ENCODE assay signal across 14 cellular contexts in the genomic region with DNA sequence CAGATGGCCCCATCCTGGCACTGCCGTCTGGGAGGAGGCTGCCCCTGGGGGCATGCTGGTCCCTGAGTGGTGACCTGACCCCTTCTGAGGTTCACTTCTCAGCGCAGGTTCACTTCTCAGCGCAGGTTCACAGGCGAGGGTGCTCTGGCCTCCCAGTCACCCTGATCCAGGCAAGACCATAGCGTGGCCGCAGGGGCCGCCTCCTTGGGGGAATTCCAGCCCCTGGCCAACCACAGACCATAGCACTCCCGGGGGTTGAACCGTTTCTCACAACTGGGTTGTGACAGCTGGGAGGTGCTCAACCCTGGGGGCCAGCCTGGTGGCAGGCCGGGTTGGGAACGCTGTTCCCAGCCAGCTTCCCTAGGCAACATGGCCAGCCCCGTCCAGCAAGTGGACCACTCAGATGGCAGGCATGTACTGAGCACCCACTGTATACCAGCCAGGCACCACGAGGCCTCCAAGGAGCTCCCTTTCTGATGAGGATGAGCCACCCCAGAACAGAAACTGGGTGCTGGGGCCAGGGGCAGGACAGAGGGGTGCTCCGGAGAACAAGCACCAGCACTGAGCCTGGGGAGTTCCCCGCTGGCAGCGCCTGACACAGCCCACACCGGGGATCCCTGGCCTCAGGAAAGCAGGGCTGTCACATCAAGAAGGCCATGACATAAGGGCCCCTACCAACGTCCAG. TPM values are rescaled to one million over a fixed set of nuclear protein-coding genes. Genes with fewer than 3 reads are reported as not detected.
DNase-seq lines count a peak whose midpoint lies in the region; ATAC-seq and TF ChIP-seq lines count a peak whose summit lies in the region.
"Had no signal": no experiment of that assay in that cellular context is flagged by ENCODE, and none has a peak within 500 bp of the region (broad histone marks: within the 10 kb centered on the region; RNA-seq: fewer than 3 reads in every experiment).

No MANE protein-coding gene starts in this region.

- no peaks in the 10 kb centered on the region for H3K36me3 Mint-ChIP-seq in T-helper 1 cell treated with Interleukin-12 subunit alpha and Interleukin-12 subunit beta and Interleukin-4 antibody, amounts not matched to agents 30 μg/mL and 1 μg/mL, for 36 hours (ENCODE audit: low read depth)
- no peaks in the 10 kb centered on the region for H3K36me3 Mint-ChIP-seq in nephron (ENCODE audit: low read depth)
- H3K36me3 Mint-ChIP-seq: naive B cell had no signal

- ATAC-seq in HG03135 (IDR thresholded peaks at IDR 0.05; ENCODE audit: unreplicated experiment) = no peak
- ATAC-seq: GM23338 had no signal

- H3K4me1 Mint-ChIP-seq in T-helper 1 cell treated with Interleukin-12 subunit alpha and Interleukin-12 subunit beta and Interleukin-4 antibody, amounts not matched to agents 30 μg/mL and 1 μg/mL, for 36 hours (ENCODE audit: low read depth) = peaks cover 38% of the 10 kb centered on the region
- H3K4me1 Mint-ChIP-seq in nephron = peaks cover 49% of the 10 kb centered on the region

- no peaks in the 10 kb centered on the region for H3K27me3 ChIP-seq in H7 (ENCODE audit: control insufficient read depth, insufficient read depth, low read length)

- no peaks in the 10 kb centered on the region for H3K27me3 Mint-ChIP-seq in T-helper 1 cell treated with Interleukin-12 subunit alpha and Interleukin-12 subunit beta and Interleukin-4 antibody, amounts not matched to agents 30 μg/mL and 1 μg/mL, for 36 hours (ENCODE audit: low read depth)
- no peaks in the 10 kb centered on the region for H3K27me3 Mint-ChIP-seq in nephron (ENCODE audit: low read depth)
- H3K27me3 Mint-ChIP-seq: naive B cell had no signal

- no peaks in the 10 kb centered on the region for H3K9me3 Mint-ChIP-seq in T-helper 1 cell treated with Interleukin-12 subunit alpha and Interleukin-12 subunit beta and Interleukin-4 antibody, amounts not matched to agents 30 μg/mL and 1 μg/mL, for 36 hours
- H3K9me3 Mint-ChIP-seq in nephron = no peaks in the 10 kb centered on the region
- H3K9me3 Mint-ChIP-seq: activated naive CD4-positive, alpha-beta T cell treated with anti-CD3 and anti-CD28 coated beads for 36 hours; GM23338; naive B cell had no signal

- TF ChIP-seq CTCF in nephron (IDR thresholded peaks at IDR 0.05; ENCODE audit: unreplicated experiment in 3 of 3) = no peak

- H3K4me3 ChIP-seq in H7 (ENCODE audit: insufficient read depth, low read depth, low read length) = no peak overlapping the region
- H3K4me3 ChIP-seq: GM23338 had no signal

- no peaks in the 10 kb centered on the region for H3K36me3 ChIP-seq in H7 (replicated peaks; ENCODE audit: control insufficient read depth, insufficient read depth, low read length)

- peak overlapping the region; percentile 70 for H3K27ac Mint-ChIP-seq in T-helper 1 cell treated with Interleukin-12 subunit alpha and Interleukin-12 subunit beta and Interleukin-4 antibody, amounts not matched to agents 30 μg/mL and 1 μg/mL, for 36 hours
- H3K27ac Mint-ChIP-seq in nephron = peak overlapping the region; percentile 51 to 100 (median 98)
- H3K27ac Mint-ChIP-seq: GM23338 had no signal

- no peak for DNase-seq in T-helper 1 cell
- DNase-seq in H7 = peak; percentile 57
- DNase-seq in T-helper 9 cell = peak; percentile 20
- DNase-seq in amniotic stem cell (lab: John Stamatoyannopoulos, UW) = no peak
- no peak for DNase-seq in NCI-H345 treated with DMSO at 0.1 percent for 48 hours (lab: John Stamatoyannopoulos, UW; ENCODE audit: unreplicated experiment)
- DNase-seq: 8988T, GF-D8, naive B cell, NCI-H226 had no signal

- no peak overlapping the region for H3K4me3 Mint-ChIP-seq in T-helper 1 cell treated with Interleukin-12 subunit alpha and Interleukin-12 subunit beta and Interleukin-4 antibody, amounts not matched to agents 30 μg/mL and 1 μg/mL, for 36 hours
- no peak overlapping the region for H3K4me3 Mint-ChIP-seq in nephron
- H3K4me3 Mint-ChIP-seq: activated naive CD4-positive, alpha-beta T cell treated with anti-CD3 and anti-CD28 coated beads for 36 hours; GM23338 had no signal

RNA-seq across cellular contexts. Expression of gene ZFP36L1, which starts 28.3 kb away (rescaled TPM):
- total RNA-seq in H7 (2014; rRNA removed; shearing (Covaris generic)) = 47.8 and 73.1 TPM in 2 replicates

Comparison
In these comparisons a context has a peak if more than half of its experiments do, and no peak if none do; other contexts are left out.
1. DNase-seq: peak in H7 (single experiment) and T-helper 9 cell (single experiment); none in T-helper 1 cell (0 of 5), amniotic stem cell (single experiment) and NCI-H345 treated with DMSO at 0.1 percent for 48 hours (single experiment).